Comparison of ENCODE assay signal across 9 cellular contexts in genomic region chr17:1577657-1578428, GRCh38. TPM values are rescaled to one million over a fixed set of nuclear protein-coding genes. Genes with fewer than 3 reads are reported as not detected.
DNase-seq lines count a peak whose midpoint lies in the region; ATAC-seq, FAIRE-seq and TF ChIP-seq lines count a peak whose summit lies in the region.
"Had no signal": no experiment of that assay in that cellular context is flagged by ENCODE, and none has a peak within 500 bp of the region (broad histone marks: within the 10 kb centered on the region; RNA-seq: fewer than 3 reads in every experiment).

No MANE protein-coding gene starts in this region.

- TF ChIP-seq CTCF in smooth muscle cell (IDR thresholded peaks at IDR 0.05; ENCODE audit: borderline replicate concordance, insufficient read depth, poor library complexity, severe bottlenecking): no peak

- no peak overlapping the region for H3K9ac ChIP-seq in smooth muscle cell (ENCODE audit: low read depth)

- WGBS in smooth muscle cell (ENCODE audit: low lambda C conversion rate): 94% methylated on average over 19 of the region's 19 CpGs

- H3K27me3 ChIP-seq in smooth muscle cell (ENCODE audit: low read depth): no peaks in the 10 kb centered on the region

- DNase-seq in GM12891 (ENCODE audit: insufficient read length, low spot score) (peak; percentile 56), UCSD-AML1 (lab: John Stamatoyannopoulos, UW; ENCODE audit: unreplicated experiment) (peak; percentile 72), islet precursor cell (peak; percentile 63), smooth muscle cell (lab: John Stamatoyannopoulos, UW; ENCODE audit: unreplicated experiment) (no peak), AG08395 (ENCODE audit: low spot score) (no peak), iPS-NIHi7 (ENCODE audit: extremely low spot score) (no peak)
- no peak for DNase-seq in effector CD8-positive, alpha-beta T cell (lab: John Stamatoyannopoulos, UW)
- DNase-seq in activated naive CD4-positive, alpha-beta T cell treated with anti-CD3 and anti-CD28 coated beads, Interleukin-2, amount 50 U/mL, for 72 hours (ENCODE audit: low spot score in 2 of 2): no peak
- DNase-seq: NCI-H510A had no signal

- H3K4me3 ChIP-seq in smooth muscle cell: no peak overlapping the region

- TF ChIP-seq POLR2A in GM12891 (IDR thresholded peaks at IDR 0.05; ENCODE audit: low read depth, low read length): no peak

- no peaks in the 10 kb centered on the region for H3K36me3 ChIP-seq in smooth muscle cell (ENCODE audit: low read depth)

- H3K9me3 ChIP-seq in smooth muscle cell (replicated peaks; ENCODE audit: low read depth): no peaks in the 10 kb centered on the region

- no peaks in the 10 kb centered on the region for H3K36me3 Mint-ChIP-seq in activated naive CD4-positive, alpha-beta T cell treated with anti-CD3 and anti-CD28 coated beads, Interleukin-2, amount 50 U/mL, for 72 hours

- no peak overlapping the region for H3K4me2 ChIP-seq in smooth muscle cell

- H2AFZ ChIP-seq in smooth muscle cell (ENCODE audit: low read depth): no peak overlapping the region

- H3K27ac Mint-ChIP-seq in activated naive CD4-positive, alpha-beta T cell treated with anti-CD3 and anti-CD28 coated beads, Interleukin-2, amount 50 U/mL, for 72 hours: no peak overlapping the region

- peak overlapping the region; percentile 67 for H3K27ac ChIP-seq in smooth muscle cell (ENCODE audit: low read depth)

- no peaks in the 10 kb centered on the region for H4K20me1 ChIP-seq in smooth muscle cell (ENCODE audit: low read depth)

- no peak for ATAC-seq in activated naive CD4-positive, alpha-beta T cell treated with anti-CD3 and anti-CD28 coated beads, Interleukin-2, amount 50 U/mL, for 72 hours

- H3K79me2 ChIP-seq in smooth muscle cell (ENCODE audit: low read depth): no peaks in the 10 kb centered on the region

- FAIRE-seq in GM12891 (lab: Jason Lieb, UNC): peak; percentile 57

- H3K4me1 ChIP-seq in smooth muscle cell (ENCODE audit: low read depth): no peaks in the 10 kb centered on the region

- H3F3A ChIP-seq in smooth muscle cell (ENCODE audit: low read depth): peaks cover 5% of the 10 kb centered on the region

- H3K9me3 Mint-ChIP-seq in activated naive CD4-positive, alpha-beta T cell treated with anti-CD3 and anti-CD28 coated beads, Interleukin-2, amount 50 U/mL, for 72 hours: no peaks in the 10 kb centered on the region

TF ChIP-seq in GM12891, 5 proteins besides CTCF, POLR2A, EP300 and RAD21:
- TF ChIP-seq POU2F2 (IDR thresholded peaks at IDR 0.05; ENCODE audit: low read depth, low read length): no peak
- no peak for TF ChIP-seq PAX5 (IDR thresholded peaks at IDR 0.05; ENCODE audit: insufficient read depth, low read length, severe bottlenecking)
- TF ChIP-seq SPI1 (IDR thresholded peaks at IDR 0.05; ENCODE audit: low read depth, low read length): 0 out of 2 replicates have a peak, but pooled peaks have one; percentile 20
- TF ChIP-seq POLR2AphosphoS5 (IDR thresholded peaks at IDR 0.05; ENCODE audit: low read depth, low read length): no peak

RNA-seq across cellular contexts. Expression of gene PITPNA, which starts 15.3 kb away (rescaled TPM):
- 29.8 TPM for polyA plus RNA-seq in GM12891 (2012; ENCODE audit: low read depth, missing spikeins)
- 14.4 and 26.9 TPM in 2 replicates for total RNA-seq in smooth muscle cell
- 42.7 and 47.2 TPM in 2 replicates for polyA plus RNA-seq in smooth muscle cell
- total RNA-seq in activated naive CD4-positive, alpha-beta T cell treated with anti-CD3 and anti-CD28 coated beads, Interleukin-2, amount 50 U/mL, for 72 hours: 10 to 100 TPM; 13.8 to 39.2 TPM

RNA-seq across cellular contexts. Expression of gene SLC43A2, which starts 50.8 kb away (rescaled TPM):
- polyA plus RNA-seq in GM12891 (2012; ENCODE audit: low read depth, missing spikeins): 2.8 TPM
- 3.8 and 4.4 TPM in 2 replicates for total RNA-seq in smooth muscle cell
- polyA plus RNA-seq in smooth muscle cell: 5.3 and 7.1 TPM in 2 replicates
- total RNA-seq in activated naive CD4-positive, alpha-beta T cell treated with anti-CD3 and anti-CD28 coated beads, Interleukin-2, amount 50 U/mL, for 72 hours: under 1 TPM; 0.57 to 0.62 TPM

Comparison
In these comparisons a context has a peak if more than half of its experiments do, and no peak if none do; other contexts are left out.
1. DNase-seq: peak in GM12891 (single experiment), UCSD-AML1 (single experiment) and islet precursor cell (single experiment); none in smooth muscle cell (single experiment), AG08395 (single experiment), iPS-NIHi7 (single experiment), effector CD8-positive, alpha-beta T cell (single experiment) and activated naive CD4-positive, alpha-beta T cell treated with anti-CD3 and anti-CD28 coated beads, Interleukin-2, amount 50 U/mL, for 72 hours (0 of 2).